Comparison of ENCODE assay signal across 10 cellular contexts in genomic region chr9:127444921-127445850, GRCh38. TPM values are rescaled to one million over a fixed set of nuclear protein-coding genes. Genes with fewer than 3 reads are reported as not detected.
DNase-seq lines count a peak whose midpoint lies in the region; ATAC-seq and TF ChIP-seq lines count a peak whose summit lies in the region.
"Had no signal": no experiment of that assay in that cellular context is flagged by ENCODE, and none has a peak within 500 bp of the region (broad histone marks: within the 10 kb centered on the region; RNA-seq: fewer than 3 reads in every experiment).

No MANE protein-coding gene starts in this region.

- peaks cover 26% of the 10 kb centered on the region for H3K79me2 ChIP-seq in GM23338 (replicated peaks; ENCODE audit: insufficient read depth)

- H2AFZ ChIP-seq in GM23338, result no peak overlapping the region

- peaks cover 62% of the 10 kb centered on the region for H3F3A ChIP-seq in GM23338 (replicated peaks; ENCODE audit: low read depth)

- no peak overlapping the region for H3K4me2 ChIP-seq in GM23338

- H3K27ac Mint-ChIP-seq in Caco-2 (ENCODE audit: unreplicated experiment) (peak overlapping the region; percentile 98), GM23338 (no peak overlapping the region), activated B cell treated with CpG ODN at 0.5 μM for 24 hours (peak overlapping the region; percentile 50)

- H3K4me1 ChIP-seq in Caco-2 (peaks cover 9% of the 10 kb centered on the region; the same call in 1 of the 2 replicates), GM23338 (ENCODE audit: insufficient read depth) (peaks cover 17% of the 10 kb centered on the region)

- DNase-seq in Caco-2 (no peak), GM23338 (ENCODE audit: low spot score) (peak; percentile 17), activated B cell treated with CpG ODN at 0.5 μM for 24 hours (no peak), glomerular visceral epithelial cell (ENCODE audit: extremely low spot score) (peak; percentile 15), NCI-H69 (lab: John Stamatoyannopoulos, UW) (no peak), activated gamma-delta T cell (lab: John Stamatoyannopoulos, UW) (no peak), Kasumi-1 (lab: John Stamatoyannopoulos, UW) (no peak), NOMO-1 treated with DMSO at 0.1 percent for 48 hours (lab: John Stamatoyannopoulos, UW; ENCODE audit: unreplicated experiment) (no peak)
- DNase-seq: effector memory CD8-positive, alpha-beta T cell had no signal

- peak; percentile 14 for ATAC-seq in GM23338
- ATAC-seq in activated B cell treated with CpG ODN at 0.5 μM for 24 hours (ENCODE audit: low read depth), result no peak
- ATAC-seq: effector memory CD8-positive, alpha-beta T cell had no signal

- H3K9me2 ChIP-seq in GM23338 (ENCODE audit: insufficient read depth), result no peaks in the 10 kb centered on the region

- peaks cover 7% of the 10 kb centered on the region; the same call in 1 of the 2 replicates for H3K9me3 ChIP-seq in Caco-2

- intact Hi-C loops in Caco-2 (cut with micrococcal nuclease; ENCODE audit: unreplicated experiment) (no loop called here), activated B cell treated with CpG ODN at 0.5 μM for 24 hours (cut with micrococcal nuclease) (no loop called here)

- TF ChIP-seq CTCF in Caco-2 (IDR thresholded peaks at IDR 0.05; ENCODE audit: insufficient read depth in 1 of 2, low read depth in 1 of 2, low read length in 1 of 2, severe bottlenecking in 1 of 2, unreplicated experiment in 1 of 2), result no peak
- no peak for TF ChIP-seq CTCF in GM23338 (conservative IDR thresholded peaks at IDR 0.05; ENCODE audit: low read depth in 2 of 2)
- TF ChIP-seq CTCF in activated B cell treated with CpG ODN at 0.5 μM for 24 hours (IDR thresholded peaks at IDR 0.05), result no peak

- H3K4me3 Mint-ChIP-seq in Caco-2 (ENCODE audit: unreplicated experiment) (no peak overlapping the region), GM23338 (no peak overlapping the region), activated B cell treated with CpG ODN at 0.5 μM for 24 hours (no peak overlapping the region)
- H3K4me3 Mint-ChIP-seq: effector memory CD8-positive, alpha-beta T cell had no signal

- H3K9me3 Mint-ChIP-seq in Caco-2 (ENCODE audit: unreplicated experiment) (no peaks in the 10 kb centered on the region), GM23338 (peaks cover 18% of the 10 kb centered on the region), activated B cell treated with CpG ODN at 0.5 μM for 24 hours (no peaks in the 10 kb centered on the region)
- H3K9me3 Mint-ChIP-seq: effector memory CD8-positive, alpha-beta T cell had no signal

- H3K27ac ChIP-seq in GM23338 (ENCODE audit: low read depth), result peak overlapping the region; percentile 70

- H3K36me3 Mint-ChIP-seq in Caco-2 (ENCODE audit: insufficient read depth, unreplicated experiment), result peaks cover 100% of the 10 kb centered on the region
- H3K36me3 Mint-ChIP-seq in GM23338 (ENCODE audit: low read depth), result peaks cover 97% of the 10 kb centered on the region
- peaks cover 84% of the 10 kb centered on the region for H3K36me3 Mint-ChIP-seq in activated B cell treated with CpG ODN at 0.5 μM for 24 hours (ENCODE audit: low read depth)

- H3K36me3 ChIP-seq in Caco-2 (ENCODE audit: control insufficient read depth, insufficient read depth, low read length) (peaks cover 10% of the 10 kb centered on the region), GM23338 (ENCODE audit: insufficient read depth) (peaks cover 72% of the 10 kb centered on the region)

- no peak overlapping the region for H3K4me3 ChIP-seq in Caco-2 (ENCODE audit: low read depth, low read length)
- no peak overlapping the region for H3K4me3 ChIP-seq in GM23338
- H3K4me3 ChIP-seq: thoracic aorta had no signal

- POLR2A ChIA-PET in Caco-2 (lab: Charles Lee), result interaction anchor here (1.5 to 2.0 kb wide), 2 partner anchors 22 to 48 kb away, joined by 4 to 18 read pairs; partner anchors contain the start of genes SLC2A8 and ZNF79
- POLR2A ChIA-PET in activated B cell treated with CpG ODN at 0.5 μM for 24 hours (lab: Charles Lee), result interaction anchor here (0.8 to 3.0 kb wide), 5 partner anchors 10 to 221 kb away, joined by 4 to 15 read pairs (median 6); partner anchors contain the start of genes SLC2A8 and ZNF79

- H3K4me1 Mint-ChIP-seq in Caco-2 (ENCODE audit: low read depth, unreplicated experiment), result peaks cover 10% of the 10 kb centered on the region
- peaks cover 16% of the 10 kb centered on the region for H3K4me1 Mint-ChIP-seq in GM23338
- peaks cover 31% of the 10 kb centered on the region for H3K4me1 Mint-ChIP-seq in activated B cell treated with CpG ODN at 0.5 μM for 24 hours

- CTCF ChIA-PET in Caco-2 (lab: Charles Lee), result no interaction called here
- CTCF ChIA-PET in activated B cell treated with CpG ODN at 0.5 μM for 24 hours (lab: Charles Lee), result no interaction called here

- peaks cover 33% of the 10 kb centered on the region for H4K20me1 ChIP-seq in GM23338 (replicated peaks; ENCODE audit: insufficient read depth)

- H3K27me3 Mint-ChIP-seq in Caco-2 (ENCODE audit: insufficient read depth, unreplicated experiment) (peaks cover 3% of the 10 kb centered on the region), GM23338 (ENCODE audit: insufficient read depth, low read depth, poor library complexity) (peaks cover 39% of the 10 kb centered on the region), activated B cell treated with CpG ODN at 0.5 μM for 24 hours (no peaks in the 10 kb centered on the region)
- H3K27me3 Mint-ChIP-seq: effector memory CD8-positive, alpha-beta T cell had no signal

- H3K27me3 ChIP-seq in Caco-2 (replicated peaks; ENCODE audit: control insufficient read depth, insufficient read depth, low read length) (no peaks in the 10 kb centered on the region), GM23338 (ENCODE audit: insufficient read depth) (no peaks in the 10 kb centered on the region)

- BruUV-seq in Caco-2 (replicated peaks; lab: Mats Ljungman, UMichigan), result TSS peak; percentile 23

TF ChIP-seq in GM23338, 12 proteins besides CTCF, POLR2A, EP300 and RAD21 (continues in another document):
- TF ChIP-seq ZNF331 (CRISPR knock-in tag; IDR thresholded peaks at IDR 0.05; ENCODE audit: low read depth) (no peak), NANOG (IDR thresholded peaks at IDR 0.05; ENCODE audit: borderline replicate concordance) (no peak), JUNB (IDR thresholded peaks at IDR 0.05; ENCODE audit: unreplicated experiment) (no peak), EZH2 (IDR thresholded peaks at IDR 0.05; ENCODE audit: low read depth, unreplicated experiment) (no peak), STAT1 (IDR thresholded peaks at IDR 0.05; ENCODE audit: unreplicated experiment) (no peak), ZNF114 (CRISPR knock-in tag; IDR thresholded peaks at IDR 0.05) (no peak), ETS1 (IDR thresholded peaks at IDR 0.05) (no peak), EZH2phosphoT487 (IDR thresholded peaks at IDR 0.05; ENCODE audit: unreplicated experiment) (no peak), POLR2AphosphoS5 (IDR thresholded peaks at IDR 0.05; ENCODE audit: low read depth) (no peak), CREB1 (CRISPR knock-in tag; IDR thresholded peaks at IDR 0.05; ENCODE audit: low read depth) (no peak)

RNA-seq across cellular contexts. Expression of gene RPL12, which starts 6.0 kb away (rescaled TPM):
- total RNA-seq in Caco-2 (2022) (1,592 and 1,641 TPM in 2 replicates), activated B cell treated with CpG ODN at 0.5 μM for 24 hours (2,278 and 2,307 TPM in 2 replicates)
- total RNA-seq in GM23338 (2014; rRNA removed; shearing (Covaris generic)), result 1,947 and 2,596 TPM in 2 replicates
- polyA plus RNA-seq in GM23338 (2016; fragmentation: Nextera tagmentation; extraction: Ambion mirVana), result 2,121 and 2,369 TPM in 2 replicates

RNA-seq across cellular contexts. Expression of gene LRSAM1, which starts 6.1 kb away (rescaled TPM):
- 25.8 and 26.2 TPM in 2 replicates for total RNA-seq in Caco-2 (2022)
- 16.9 and 21.9 TPM in 2 replicates for total RNA-seq in GM23338 (2014; rRNA removed; shearing (Covaris generic))
- polyA plus RNA-seq in GM23338 (2016; fragmentation: Nextera tagmentation; extraction: Ambion mirVana), result 12.8 and 16.1 TPM in 2 replicates
- total RNA-seq in activated B cell treated with CpG ODN at 0.5 μM for 24 hours, result 19.4 and 23.9 TPM in 2 replicates

RNA-seq across cellular contexts. Expression of gene ZNF79, which starts 21.0 kb away (rescaled TPM):
- total RNA-seq in Caco-2 (2022), result 9.2 and 9.3 TPM in 2 replicates
- 5.8 and 6.3 TPM in 2 replicates for total RNA-seq in GM23338 (2014; rRNA removed; shearing (Covaris generic))
- polyA plus RNA-seq in GM23338 (2016; fragmentation: Nextera tagmentation; extraction: Ambion mirVana), result 2.2 and 2.9 TPM in 2 replicates
- total RNA-seq in activated B cell treated with CpG ODN at 0.5 μM for 24 hours, result 13.5 and 14.0 TPM in 2 replicates

RNA-seq across cellular contexts. Expression of gene SLC2A8, which starts 48.2 kb away (rescaled TPM):
- total RNA-seq in Caco-2 (2022) (141 and 144 TPM in 2 replicates), activated B cell treated with CpG ODN at 0.5 μM for 24 hours (13.4 and 17.1 TPM in 2 replicates)
- 28.9 and 34.1 TPM in 2 replicates for total RNA-seq in GM23338 (2014; rRNA removed; shearing (Covaris generic))
- 16.3 and 18.9 TPM in 2 replicates for polyA plus RNA-seq in GM23338 (2016; fragmentation: Nextera tagmentation; extraction: Ambion mirVana)

Comparison
In these comparisons a context has a peak if more than half of its experiments do, and no peak if none do; other contexts are left out.
1. DNase-seq: peak in GM23338 (single experiment) and glomerular visceral epithelial cell (single experiment); none in Caco-2 (0 of 2), activated B cell treated with CpG ODN at 0.5 μM for 24 hours (single experiment), NCI-H69 (single experiment), activated gamma-delta T cell (single experiment), Kasumi-1 (0 of 2) and NOMO-1 treated with DMSO at 0.1 percent for 48 hours (single experiment).